In genomic region chr19:41189425-41190065, GRCh38 we compare ENCODE assay signal across 2 cellular contexts.
A peak's percentile ranks its signal among the peaks of the same experiment; 100 is the strongest.
TF ChIP-seq lines count a peak whose summit lies in the region.

No MANE protein-coding gene starts in this region.

TF ChIP-seq in GM23338, 12 proteins besides CTCF, POLR2A, EP300 and RAD21:
- no peak for TF ChIP-seq NANOG (IDR thresholded peaks at IDR 0.05; ENCODE audit: borderline replicate concordance)
- no peak for TF ChIP-seq ZNF331 (CRISPR knock-in tag; IDR thresholded peaks at IDR 0.05; ENCODE audit: low read depth)
- TF ChIP-seq ZNF114 (CRISPR knock-in tag; IDR thresholded peaks at IDR 0.05): no peak
- 0 out of 2 replicates have a peak, but pooled peaks have one; percentile 33 for TF ChIP-seq ZNF462 (CRISPR knock-in tag; IDR thresholded peaks at IDR 0.05)
- TF ChIP-seq ETS1 (IDR thresholded peaks at IDR 0.05): no peak
- peak; percentile 43; the same call in 1 of the 2 replicates for TF ChIP-seq POLR2AphosphoS5 (IDR thresholded peaks at IDR 0.05; ENCODE audit: low read depth)
- no peak for TF ChIP-seq EZH2phosphoT487 (IDR thresholded peaks at IDR 0.05; ENCODE audit: unreplicated experiment)
- 0 out of 2 replicates have a peak, but pooled peaks have one; percentile 15 for TF ChIP-seq CREB1 (CRISPR knock-in tag; IDR thresholded peaks at IDR 0.05; ENCODE audit: low read depth)
- no peak for TF ChIP-seq EZH2 (IDR thresholded peaks at IDR 0.05; ENCODE audit: low read depth, unreplicated experiment)
- TF ChIP-seq STAT1 (IDR thresholded peaks at IDR 0.05; ENCODE audit: unreplicated experiment): no peak
- no peak for TF ChIP-seq JUNB (IDR thresholded peaks at IDR 0.05; ENCODE audit: unreplicated experiment)
- no peak for TF ChIP-seq REST (IDR thresholded peaks at IDR 0.05; ENCODE audit: unreplicated experiment)

TF ChIP-seq in H1, 55 proteins besides CTCF, POLR2A, EP300 and RAD21:
- TF ChIP-seq GTF2F1 (IDR thresholded peaks at IDR 0.05; ENCODE audit: borderline replicate concordance, low read depth, low read length) (no peak), SP2 (IDR thresholded peaks at IDR 0.05; ENCODE audit: low read length) (no peak), NANOG (IDR thresholded peaks at IDR 0.05; ENCODE audit: insufficient read depth, low read depth, low read length, poor library complexity, severe bottlenecking) (no peak), SIN3A (conservative IDR thresholded peaks at IDR 0.05 in 1 of 2, IDR thresholded peaks at IDR 0.05 in 1 of 2; ENCODE audit: low read depth in 1 of 2, low read length in 2 of 2) (peak; percentile 25 to 69; a peak in 1 of 4 replicates), ASH2L (IDR thresholded peaks at IDR 0.05; ENCODE audit: low read length) (peak; percentile 27), TEAD4 (IDR thresholded peaks at IDR 0.05; ENCODE audit: low read depth, low read length) (peak; percentile 32; the same call in 1 of the 2 replicates), SP1 (IDR thresholded peaks at IDR 0.05; ENCODE audit: low read depth, low read length) (peak; percentile 95), E2F6 (IDR thresholded peaks at IDR 0.05) (no peak), EZH2 (IDR thresholded peaks at IDR 0.05; ENCODE audit: low read depth, low read length, severe bottlenecking) (no peak), KDM1A (IDR thresholded peaks at IDR 0.05; ENCODE audit: borderline replicate concordance, low read length) (peak; percentile 90; the same call in 1 of the 2 replicates), HDAC2 (IDR thresholded peaks at IDR 0.05; ENCODE audit: borderline replicate concordance in 1 of 2, low read depth in 2 of 2, low read length in 2 of 2) (peak; percentile 66 to 93; a peak in 2 of 4 replicates), MAFK (IDR thresholded peaks at IDR 0.05; ENCODE audit: low read depth, low read length) (no peak; the same call in 1 of the 2 replicates), CEBPB (IDR thresholded peaks at IDR 0.05; ENCODE audit: low read depth, low read length) (peak; percentile 35; the same call in 1 of the 2 replicates), TAF7 (optimal IDR thresholded peaks at IDR 0.05; ENCODE audit: borderline replicate concordance, low read depth, low read length) (no peak), SP4 (IDR thresholded peaks at IDR 0.05; ENCODE audit: low read length) (0 out of 2 replicates have a peak, but pooled peaks have one; percentile 43), ATF2 (IDR thresholded peaks at IDR 0.05; ENCODE audit: low read length) (peak; percentile 41; the same call in 1 of the 2 replicates), CHD7 (IDR thresholded peaks at IDR 0.05; ENCODE audit: insufficient replicate concordance, low read length) (peak; percentile 70), RFX5 (IDR thresholded peaks at IDR 0.05; ENCODE audit: borderline replicate concordance, low read depth, low read length) (0 out of 2 replicates have a peak, but pooled peaks have one; percentile 36), JUN (IDR thresholded peaks at IDR 0.05; ENCODE audit: low read depth, low read length) (no peak), EGR1 (IDR thresholded peaks at IDR 0.05; ENCODE audit: borderline replicate concordance, low read depth, low read length) (peak; percentile 62; the same call in 1 of the 2 replicates), TBP (IDR thresholded peaks at IDR 0.05; ENCODE audit: low read depth, low read length) (0 out of 2 replicates have a peak, but pooled peaks have one; percentile 19)
